Comparison of ENCODE assay signal across 10 cellular contexts in the genomic region with DNA sequence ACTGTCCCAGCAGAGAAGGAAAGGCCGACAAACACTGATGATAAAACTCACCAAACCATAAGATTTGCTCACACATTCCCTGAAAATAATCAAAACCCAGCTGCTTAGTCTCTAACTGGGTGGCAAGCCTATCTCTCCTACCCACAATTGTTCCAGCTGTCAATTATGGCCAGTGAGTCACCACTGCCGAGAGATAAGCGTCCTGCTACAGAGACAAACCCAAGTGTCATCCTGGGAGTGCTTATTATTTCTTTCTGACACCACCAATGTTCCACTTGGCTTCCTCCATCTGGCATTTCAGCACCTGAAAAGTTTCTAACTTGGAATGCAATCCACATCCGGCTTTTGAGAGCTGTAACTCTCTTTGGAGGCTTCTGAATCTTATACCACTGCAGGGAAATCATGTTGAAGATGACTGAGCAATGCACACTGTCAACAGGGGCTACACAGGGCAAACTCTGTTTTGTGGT. TPM values are rescaled to one million over a fixed set of nuclear protein-coding genes. Genes with fewer than 3 reads are reported as not detected.
A peak's percentile ranks its signal among the peaks of the same experiment; 100 is the strongest.
DNase-seq lines count a peak whose midpoint lies in the region; ATAC-seq and TF ChIP-seq lines count a peak whose summit lies in the region.
"Had no signal": no experiment of that assay in that cellular context is flagged by ENCODE, and none has a peak within 500 bp of the region (broad histone marks: within the 10 kb centered on the region; RNA-seq: fewer than 3 reads in every experiment).

No MANE protein-coding gene starts in this region.

- in situ Hi-C loops in gastrocnemius medialis (cut with MboI; ENCODE audit: low sequenced_read_pairs in 4 of 4) = no loop called here

- H3K9ac ChIP-seq in Loucy (ENCODE audit: low read depth, low read length, poor library complexity, severe bottlenecking) = no peak overlapping the region

- H3K4me3 ChIP-seq in Loucy (ENCODE audit: low read length, poor library complexity, severe bottlenecking) (no peak overlapping the region), right lobe of liver (no peak overlapping the region), gastrocnemius medialis (no peak overlapping the region)

- intact Hi-C loops in right lobe of liver (cut with DNase I) (no loop called here), gastrocnemius medialis (cut with DNase I; ENCODE audit: low total_unique reads) (no loop called here)

- H3K27me3 ChIP-seq in Loucy (ENCODE audit: insufficient read depth, low read length, poor library complexity, severe bottlenecking) (no peaks in the 10 kb centered on the region), right lobe of liver (no peaks in the 10 kb centered on the region), gastrocnemius medialis (no peaks in the 10 kb centered on the region)

- H3K36me3 ChIP-seq in Loucy (ENCODE audit: insufficient read depth, low read length) (no peaks in the 10 kb centered on the region), right lobe of liver (no peaks in the 10 kb centered on the region), gastrocnemius medialis (no peaks in the 10 kb centered on the region)

- TF ChIP-seq POLR2A in right lobe of liver (IDR thresholded peaks at IDR 0.05) (no peak), gastrocnemius medialis (IDR thresholded peaks at IDR 0.05) (no peak)

- TF ChIP-seq CTCF in Loucy (conservative IDR thresholded peaks at IDR 0.05; ENCODE audit: low read length) (no peak), right lobe of liver (IDR thresholded peaks at IDR 0.05) (no peak), gastrocnemius medialis (IDR thresholded peaks at IDR 0.05 in 4 of 5, conservative IDR thresholded peaks at IDR 0.05 in 1 of 5) (no peak)

- 15% methylated on average over 4 of the region's 4 CpGs for WGBS in right lobe of liver (ENCODE audit: insufficient coverage, low coverage, low lambda C conversion rate, missing lambda C conversion rate)

- H2AFZ ChIP-seq in Loucy (ENCODE audit: low read length) = no peak overlapping the region

- H3K4me1 ChIP-seq in Loucy (ENCODE audit: insufficient read depth, low read length, poor library complexity, severe bottlenecking) (peaks cover 18% of the 10 kb centered on the region), right lobe of liver (no peaks in the 10 kb centered on the region), gastrocnemius medialis (no peaks in the 10 kb centered on the region)

- no peaks in the 10 kb centered on the region for H3K9me2 ChIP-seq in Loucy (replicated peaks; ENCODE audit: low read depth, low read length)

- H3K4me2 ChIP-seq in Loucy (ENCODE audit: low read depth, low read length, poor library complexity, severe bottlenecking) = peak overlapping the region; percentile 23

- peak; percentile 86 for DNase-seq in DMS53 (lab: John Stamatoyannopoulos, UW)
- DNase-seq in amniotic epithelial cell (ENCODE audit: low read depth) = peak; percentile 56
- DNase-seq in right lobe of liver = no peak
- DNase-seq in NCI-H2196 treated with DMSO at 0.1 percent for 48 hours (lab: John Stamatoyannopoulos, UW; ENCODE audit: unreplicated experiment) = no peak
- DNase-seq in stimulated activated naive CD4-positive, alpha-beta T cell (lab: John Stamatoyannopoulos, UW) = no peak
- DNase-seq in gastrocnemius medialis = no peak
- DNase-seq: aorta, RPMI8226 had no signal

- H3F3A ChIP-seq in Loucy (ENCODE audit: low read depth) = no peaks in the 10 kb centered on the region

- no peaks in the 10 kb centered on the region for H4K20me1 ChIP-seq in Loucy (ENCODE audit: insufficient read depth, low read length, poor library complexity, severe bottlenecking)

- ATAC-seq in right lobe of liver = peak in 3 of 4 donors; percentile 30 to 60 (median 34)
- no peak for ATAC-seq in gastrocnemius medialis
- ATAC-seq in HG02938 (IDR thresholded peaks at IDR 0.05; ENCODE audit: unreplicated experiment) = no peak

- H3K27ac ChIP-seq in right lobe of liver (no peak overlapping the region), gastrocnemius medialis (no peak overlapping the region)

- H3K9me3 ChIP-seq in Loucy (ENCODE audit: insufficient read depth, low read depth, low read length) (no peaks in the 10 kb centered on the region), right lobe of liver (no peaks in the 10 kb centered on the region), gastrocnemius medialis (no peaks in the 10 kb centered on the region)

- no peaks in the 10 kb centered on the region for H3K79me2 ChIP-seq in Loucy (ENCODE audit: insufficient read depth, low read length)

RNA-seq across cellular contexts. Expression of gene VAV3, which starts 51.5 kb away (rescaled TPM):
- 1 to 10 TPM in 4 of 6 experiments, under 1 TPM in 2; 0.77 to 3.6 (median 1.5) TPM for total RNA-seq in right lobe of liver
- total RNA-seq in gastrocnemius medialis = 10 to 100 TPM in 1 of 4 donors, under 1 TPM in 3; 0.33 to 12.1 (median 0.47) TPM

Comparison
In these comparisons a context has a peak if more than half of its experiments do, and no peak if none do; other contexts are left out.
1. DNase-seq: peak in DMS53 (single experiment) and amniotic epithelial cell (single experiment); none in right lobe of liver (0 of 3), NCI-H2196 treated with DMSO at 0.1 percent for 48 hours (single experiment), stimulated activated naive CD4-positive, alpha-beta T cell (0 of 6) and gastrocnemius medialis (0 of 2).
2. ATAC-seq: peak in right lobe of liver (3 of 4); none in gastrocnemius medialis (0 of 2) and HG02938 (single experiment).